ENCODE assay signal across 21 cellular contexts in genomic region chr2:234166521-234166920, GRCh38.
A peak's percentile ranks its signal among the peaks of the same experiment; 100 is the strongest.
DNase-seq lines count a peak whose midpoint lies in the region; ATAC-seq and TF ChIP-seq lines count a peak whose summit lies in the region.
"Had no signal": no experiment of that assay in that cellular context is flagged by ENCODE, and none has a peak within 500 bp of the region (broad histone marks: within the 10 kb centered on the region; RNA-seq: fewer than 3 reads in every experiment).

No MANE protein-coding gene starts in this region.

- H3K79me1 ChIP-seq in mesenchymal stem cell (replicated peaks; ENCODE audit: low read length, poor library complexity, severe bottlenecking) = no peaks in the 10 kb centered on the region

- peak overlapping the region in 10 of 11 experiments; percentile 24 to 98 (median 90); a peak in 17 of 22 replicates for H3K4me2 ChIP-seq in BLaER1 treated with 17β-estradiol and CSF1 and Interleukin-3, amounts not matched to agents 10 nM and 100 nM
- H3K4me2 ChIP-seq in mesenchymal stem cell (ENCODE audit: low read length, poor library complexity, severe bottlenecking) = no peak overlapping the region
- peak overlapping the region; percentile 59 for H3K4me2 ChIP-seq in smooth muscle cell
- H3K4me2 ChIP-seq: KMS-11 had no signal

- ATAC-seq in T-helper 17 cell = no peak
- ATAC-seq in right cardiac atrium = no peak
- no peak for ATAC-seq in GM19467 (IDR thresholded peaks at IDR 0.05; ENCODE audit: unreplicated experiment)
- ATAC-seq: Right ventricle myocardium inferior had no signal

- peak overlapping the region in 3 of 11 experiments; percentile 53 to 61 (median 54); a peak in 5 of 22 replicates for H3K9ac ChIP-seq in BLaER1 treated with 17β-estradiol and CSF1 and Interleukin-3, amounts not matched to agents 10 nM and 100 nM
- H3K9ac ChIP-seq in mesenchymal stem cell (ENCODE audit: low read length) = no peak overlapping the region
- no peak overlapping the region for H3K9ac ChIP-seq in smooth muscle cell (ENCODE audit: low read depth)
- H3K9ac ChIP-seq: GM23248, KMS-11 had no signal

- H2AK5ac ChIP-seq in mesenchymal stem cell (ENCODE audit: low read length, severe bottlenecking) = peak overlapping the region; percentile 100

- DNase-seq in T-helper 17 cell (no peak), mesenchymal stem cell (no peak), smooth muscle cell (lab: John Stamatoyannopoulos, UW; ENCODE audit: unreplicated experiment) (no peak), right cardiac atrium (no peak)
- DNase-seq in activated CD4-positive, alpha-beta T cell treated with anti-CD3 and anti-CD28 coated beads, Interleukin-2, amount 10 ng/mL, durations not matched to agents 24 days and 14 days = no peak
- DNase-seq: CD4-positive, CD25-positive, alpha-beta regulatory T cell; DMS79 treated with DMSO at 0.1 percent for 48 hours; GM23248; H9; HFFc6; NCI-H1105 treated with DMSO at 0.1 percent for 48 hours; NCI-H1694; NCI-H2081 treated with DMSO at 0.1 percent for 48 hours; NCI-H2171 treated with DMSO at 0.1 percent for 48 hours; NCI-H446; NCI-H526; OCI-M1 had no signal

- H3F3A ChIP-seq in smooth muscle cell (ENCODE audit: low read depth) = no peaks in the 10 kb centered on the region

- no peaks in the 10 kb centered on the region for H3K27me3 Mint-ChIP-seq in T-helper 17 cell
- peaks cover 4% of the 10 kb centered on the region for H3K27me3 Mint-ChIP-seq in activated CD4-positive, alpha-beta T cell treated with anti-CD3 and anti-CD28 coated beads, Interleukin-2, amount 10 ng/mL, durations not matched to agents 24 days and 14 days

- H3K4me1 Mint-ChIP-seq in T-helper 17 cell = peaks cover 24% of the 10 kb centered on the region
- H3K4me1 Mint-ChIP-seq in activated CD4-positive, alpha-beta T cell treated with anti-CD3 and anti-CD28 coated beads, Interleukin-2, amount 10 ng/mL, durations not matched to agents 24 days and 14 days = peaks cover 20% of the 10 kb centered on the region

- H3K9me3 Mint-ChIP-seq in activated CD4-positive, alpha-beta T cell treated with anti-CD3 and anti-CD28 coated beads, Interleukin-2, amount 10 ng/mL, durations not matched to agents 24 days and 14 days = no peaks in the 10 kb centered on the region
- H3K9me3 Mint-ChIP-seq: CD4-positive, CD25-positive, alpha-beta regulatory T cell; H9; HFFc6 had no signal

- no peak overlapping the region for H2AFZ ChIP-seq in mesenchymal stem cell (ENCODE audit: low read depth, low read length)
- H2AFZ ChIP-seq in smooth muscle cell (ENCODE audit: low read depth) = no peak overlapping the region
- H2AFZ ChIP-seq: GM23248 had no signal

- peaks cover 39 to 98% (median 79%) of the 10 kb centered on the region in 10 experiments for H3K4me1 ChIP-seq in BLaER1 treated with 17β-estradiol and CSF1 and Interleukin-3, amounts not matched to agents 10 nM and 100 nM
- H3K4me1 ChIP-seq in mesenchymal stem cell (ENCODE audit: control insufficient read depth, insufficient read depth, low read depth, low read length) = peaks cover 23% of the 10 kb centered on the region
- H3K4me1 ChIP-seq in smooth muscle cell (ENCODE audit: low read depth) = peaks cover 17% of the 10 kb centered on the region
- H3K4me1 ChIP-seq in right cardiac atrium (ENCODE audit: control insufficient read depth, insufficient read depth, low read length) = no peaks in the 10 kb centered on the region

- H3K4me3 ChIP-seq in BLaER1 treated with 17β-estradiol and CSF1 and Interleukin-3, amounts not matched to agents 10 nM and 100 nM = peak overlapping the region in 1 of 10 experiments; percentile 63; a peak in 2 of 20 replicates
- H3K4me3 ChIP-seq in mesenchymal stem cell (ENCODE audit: insufficient read depth in 1 of 2, low read depth in 1 of 2, low read length in 2 of 2) (no peak overlapping the region), smooth muscle cell (no peak overlapping the region), right cardiac atrium (ENCODE audit: low read length) (no peak overlapping the region)
- H3K4me3 ChIP-seq: GM23248 had no signal

- no peaks in the 10 kb centered on the region for H3K79me2 ChIP-seq in smooth muscle cell (ENCODE audit: low read depth)

- H3K4me3 Mint-ChIP-seq in T-helper 17 cell = no peak overlapping the region
- H3K4me3 Mint-ChIP-seq in activated CD4-positive, alpha-beta T cell treated with anti-CD3 and anti-CD28 coated beads, Interleukin-2, amount 10 ng/mL, durations not matched to agents 24 days and 14 days = no peak overlapping the region
- H3K4me3 Mint-ChIP-seq: CD4-positive, CD25-positive, alpha-beta regulatory T cell; H9; HFFc6 had no signal

- no peaks in the 10 kb centered on the region for H3K27me3 ChIP-seq in BLaER1 treated with 17β-estradiol and CSF1 and Interleukin-3, amounts not matched to agents 10 nM and 100 nM
- H3K27me3 ChIP-seq in mesenchymal stem cell (ENCODE audit: control insufficient read depth in 1 of 2, insufficient read depth in 1 of 2, low read length in 2 of 2) (no peaks in the 10 kb centered on the region), smooth muscle cell (ENCODE audit: low read depth) (no peaks in the 10 kb centered on the region), right cardiac atrium (ENCODE audit: control insufficient read depth, insufficient read depth) (no peaks in the 10 kb centered on the region)

- H3K27ac Mint-ChIP-seq in T-helper 17 cell = peak overlapping the region; percentile 3
- no peak overlapping the region for H3K27ac Mint-ChIP-seq in activated CD4-positive, alpha-beta T cell treated with anti-CD3 and anti-CD28 coated beads, Interleukin-2, amount 10 ng/mL, durations not matched to agents 24 days and 14 days
- H3K27ac Mint-ChIP-seq: CD4-positive, CD25-positive, alpha-beta regulatory T cell; H9; HFFc6 had no signal

- H4K20me1 ChIP-seq in BLaER1 treated with 17β-estradiol and CSF1 and Interleukin-3, amounts not matched to agents 10 nM and 100 nM = no peaks in the 10 kb centered on the region
- H4K20me1 ChIP-seq in smooth muscle cell (ENCODE audit: low read depth) = no peaks in the 10 kb centered on the region

- H3K18ac ChIP-seq in mesenchymal stem cell (ENCODE audit: low read depth in 1 of 2, low read length in 2 of 2) = no peak overlapping the region

- peaks cover 0 to 8% (median 0%) of the 10 kb centered on the region in 11 experiments; a peak in 7 of 22 replicates for H3K36me3 ChIP-seq in BLaER1 treated with 17β-estradiol and CSF1 and Interleukin-3, amounts not matched to agents 10 nM and 100 nM
- H3K36me3 ChIP-seq in mesenchymal stem cell (ENCODE audit: control insufficient read depth in 1 of 2, insufficient read depth in 2 of 2, low read depth in 1 of 2, low read length in 2 of 2) = no peaks in the 10 kb centered on the region
- H3K36me3 ChIP-seq in smooth muscle cell (ENCODE audit: low read depth) = no peaks in the 10 kb centered on the region

- peaks cover 0 to 11% (median 8%) of the 10 kb centered on the region in 11 experiments; a peak in 17 of 22 replicates for H3K9me3 ChIP-seq in BLaER1 treated with 17β-estradiol and CSF1 and Interleukin-3, amounts not matched to agents 10 nM and 100 nM (replicated peaks in 1 of 11)
- H3K9me3 ChIP-seq in T-helper 17 cell (ENCODE audit: control insufficient read depth, low read length, poor library complexity, severe bottlenecking) (no peaks in the 10 kb centered on the region), mesenchymal stem cell (ENCODE audit: control insufficient read depth, low read length) (no peaks in the 10 kb centered on the region), smooth muscle cell (replicated peaks; ENCODE audit: low read depth) (no peaks in the 10 kb centered on the region), right cardiac atrium (ENCODE audit: control insufficient read depth, low read length) (no peaks in the 10 kb centered on the region)

- H4K91ac ChIP-seq in mesenchymal stem cell (ENCODE audit: low read length) = no peak overlapping the region

- no peak overlapping the region for H3K4ac ChIP-seq in mesenchymal stem cell (ENCODE audit: low read depth in 1 of 2, low read length in 2 of 2)

- H3K14ac ChIP-seq in mesenchymal stem cell (ENCODE audit: low read length in 2 of 2) = no peak overlapping the region

- H2BK120ac ChIP-seq in mesenchymal stem cell (ENCODE audit: low read depth, low read length) = no peak overlapping the region

- H2BK12ac ChIP-seq in mesenchymal stem cell (ENCODE audit: low read length in 2 of 2) = no peak overlapping the region

- no peaks in the 10 kb centered on the region for H3K36me3 Mint-ChIP-seq in T-helper 17 cell (ENCODE audit: low read depth)
- H3K36me3 Mint-ChIP-seq in activated CD4-positive, alpha-beta T cell treated with anti-CD3 and anti-CD28 coated beads, Interleukin-2, amount 10 ng/mL, durations not matched to agents 24 days and 14 days (ENCODE audit: low read depth) = no peaks in the 10 kb centered on the region
- H3K36me3 Mint-ChIP-seq: CD4-positive, CD25-positive, alpha-beta regulatory T cell had no signal

- no peak overlapping the region for H2BK15ac ChIP-seq in mesenchymal stem cell (ENCODE audit: low read depth, poor library complexity, severe bottlenecking)

- peak overlapping the region; percentile 94 for H2BK5ac ChIP-seq in mesenchymal stem cell (ENCODE audit: low read depth, low read length, poor library complexity, severe bottlenecking)

- intact Hi-C loops in right cardiac atrium (cut with DNase I) = no loop called here
- intact Hi-C loops in activated CD4-positive, alpha-beta T cell treated with anti-CD3 and anti-CD28 coated beads, Interleukin-2, amount 10 ng/mL, durations not matched to agents 24 days and 14 days (cut with micrococcal nuclease) = no loop called here

- no peak overlapping the region for H3K23ac ChIP-seq in mesenchymal stem cell (ENCODE audit: low read length in 2 of 2)

- 97% methylated on average over 2 of the region's 3 CpGs for WGBS in mesenchymal stem cell
- 95% methylated on average over 3 of the region's 3 CpGs for WGBS in smooth muscle cell (ENCODE audit: low lambda C conversion rate)
- WGBS in right cardiac atrium = 92% methylated on average over 3 of the region's 3 CpGs

- no peak overlapping the region for H4K8ac ChIP-seq in mesenchymal stem cell (ENCODE audit: low read length)

- H3K27ac ChIP-seq in BLaER1 treated with 17β-estradiol and CSF1 and Interleukin-3, amounts not matched to agents 10 nM and 100 nM = peak overlapping the region in 6 of 11 experiments; percentile 53 to 89 (median 80); a peak in 12 of 22 replicates
- H3K27ac ChIP-seq in mesenchymal stem cell (ENCODE audit: low read length, poor library complexity, severe bottlenecking) = peak overlapping the region; percentile 99
- H3K27ac ChIP-seq in smooth muscle cell (ENCODE audit: low read depth) = no peak overlapping the region
- no peak overlapping the region for H3K27ac ChIP-seq in right cardiac atrium (ENCODE audit: low read length)
- H3K27ac ChIP-seq: GM23248, KMS-11 had no signal

- no peak for TF ChIP-seq CTCF in smooth muscle cell (IDR thresholded peaks at IDR 0.05; ENCODE audit: borderline replicate concordance, insufficient read depth, poor library complexity, severe bottlenecking)

Comparison
In these comparisons a context has a peak if more than half of its experiments do, and no peak if none do; other contexts are left out.
1. H3K27ac ChIP-seq: peak in BLaER1 treated with 17β-estradiol and CSF1 and Interleukin-3, amounts not matched to agents 10 nM and 100 nM (6 of 11) and mesenchymal stem cell (single experiment); none in smooth muscle cell (single experiment) and right cardiac atrium (single experiment).